ENCODE assay signal across 1 cellular context in genomic region chr1:86339906-86340305, GRCh38.
TF ChIP-seq lines count a peak whose summit lies in the region.

No MANE protein-coding gene starts in this region.

TF ChIP-seq in K562, 482 proteins besides CTCF, POLR2A, EP300 and RAD21 (continued from another document):
- TF ChIP-seq TBP (optimal IDR thresholded peaks at IDR 0.05; ENCODE audit: low read depth, low read length), result no peak
- TF ChIP-seq ZNF551 (CRISPR knock-in tag; IDR thresholded peaks at IDR 0.05), result no peak
